ENCODE assay signal across 13 cellular contexts in genomic region chr13:98397221-98397620, GRCh38.
DNase-seq lines count a peak whose midpoint lies in the region; ATAC-seq and TF ChIP-seq lines count a peak whose summit lies in the region.
"Had no signal": no experiment of that assay in that cellular context is flagged by ENCODE, and none has a peak within 500 bp of the region (broad histone marks: within the 10 kb centered on the region; RNA-seq: fewer than 3 reads in every experiment).

No MANE protein-coding gene starts in this region.

- no peaks in the 10 kb centered on the region for H3K36me3 ChIP-seq in parathyroid adenoma (ENCODE audit: control insufficient read depth, insufficient read depth, low read length)

- TF ChIP-seq CTCF in fibroblast of pulmonary artery (IDR thresholded peaks at IDR 0.05; ENCODE audit: low read length, missing control alignments), result peak; percentile 30
- TF ChIP-seq CTCF in parathyroid adenoma (IDR thresholded peaks at IDR 0.05), result peak; percentile 43

- H3K9me3 ChIP-seq in parathyroid adenoma (ENCODE audit: control insufficient read depth, low read length), result no peaks in the 10 kb centered on the region
- H3K9me3 ChIP-seq: spleen had no signal

- no peaks in the 10 kb centered on the region for H3K79me2 ChIP-seq in parathyroid adenoma

- ATAC-seq in SK-N-SH treated with all-trans-retinoic acid at 6 μM for 48 hours, result peak; percentile 56

- H3K9ac ChIP-seq in parathyroid adenoma, result no peak overlapping the region

- H3K27ac ChIP-seq in parathyroid adenoma, result no peak overlapping the region

- no peaks in the 10 kb centered on the region for H3K4me1 ChIP-seq in parathyroid adenoma
- H3K4me1 ChIP-seq: spleen had no signal

- no peak overlapping the region for H2AFZ ChIP-seq in parathyroid adenoma

- H3K27me3 ChIP-seq in parathyroid adenoma (ENCODE audit: control insufficient read depth, insufficient read depth, low read length), result no peaks in the 10 kb centered on the region
- H3K27me3 ChIP-seq: spleen had no signal

- H3K4me2 ChIP-seq in parathyroid adenoma (ENCODE audit: low read length), result no peak overlapping the region

- in situ Hi-C loops in G401 (cut with HindIII; ENCODE audit: low sequenced_read_pairs), result no loop called here

- H3K4me3 ChIP-seq in fibroblast of pulmonary artery (replicated peaks; ENCODE audit: low read depth, low read length), result no peak overlapping the region
- no peak overlapping the region for H3K4me3 ChIP-seq in parathyroid adenoma (ENCODE audit: low read depth, low read length)
- H3K4me3 ChIP-seq: spleen had no signal

- DNase-seq in DMS79 treated with DMSO at 0.1 percent for 48 hours (lab: John Stamatoyannopoulos, UW) (peak; percentile 90), fibroblast of pulmonary artery (ENCODE audit: low read depth) (peak; percentile 30), cerebellar nuclear complex (lab: John Stamatoyannopoulos, UW) (no peak), G401 (ENCODE audit: low spot score) (no peak), germinal center (ENCODE audit: low spot score) (no peak), superior temporal gyrus (ENCODE audit: extremely low spot score) (no peak)
- DNase-seq: activated CD4-positive, alpha-beta T cell treated with anti-CD3 and anti-CD28 coated beads, Interleukin-2, amount 50 U/mL, for 1 hour; activated effector memory CD4-positive, alpha-beta T cell treated with anti-CD3 and anti-CD28 coated beads, Interleukin-2, amount 50 U/mL, for 16 hours; NCI-H446 treated with DMSO at 0.1 percent for 48 hours; spleen; SW 1271 had no signal

TF ChIP-seq in SK-N-SH treated with all-trans-retinoic acid at 6 μM for 48 hours, 23 proteins besides CTCF, POLR2A, EP300 and RAD21:
- no peak for TF ChIP-seq SNAI2 (CRISPR knock-in tag; IDR thresholded peaks at IDR 0.05)
- TF ChIP-seq GLIS3 (CRISPR knock-in tag; IDR thresholded peaks at IDR 0.05), result no peak
- TF ChIP-seq TOX (CRISPR knock-in tag; IDR thresholded peaks at IDR 0.05; ENCODE audit: borderline replicate concordance), result no peak
- no peak for TF ChIP-seq ZC3H10 (CRISPR knock-in tag; IDR thresholded peaks at IDR 0.05)
- TF ChIP-seq ZNF8 (CRISPR knock-in tag; IDR thresholded peaks at IDR 0.05), result no peak
- TF ChIP-seq, protein P1, sequence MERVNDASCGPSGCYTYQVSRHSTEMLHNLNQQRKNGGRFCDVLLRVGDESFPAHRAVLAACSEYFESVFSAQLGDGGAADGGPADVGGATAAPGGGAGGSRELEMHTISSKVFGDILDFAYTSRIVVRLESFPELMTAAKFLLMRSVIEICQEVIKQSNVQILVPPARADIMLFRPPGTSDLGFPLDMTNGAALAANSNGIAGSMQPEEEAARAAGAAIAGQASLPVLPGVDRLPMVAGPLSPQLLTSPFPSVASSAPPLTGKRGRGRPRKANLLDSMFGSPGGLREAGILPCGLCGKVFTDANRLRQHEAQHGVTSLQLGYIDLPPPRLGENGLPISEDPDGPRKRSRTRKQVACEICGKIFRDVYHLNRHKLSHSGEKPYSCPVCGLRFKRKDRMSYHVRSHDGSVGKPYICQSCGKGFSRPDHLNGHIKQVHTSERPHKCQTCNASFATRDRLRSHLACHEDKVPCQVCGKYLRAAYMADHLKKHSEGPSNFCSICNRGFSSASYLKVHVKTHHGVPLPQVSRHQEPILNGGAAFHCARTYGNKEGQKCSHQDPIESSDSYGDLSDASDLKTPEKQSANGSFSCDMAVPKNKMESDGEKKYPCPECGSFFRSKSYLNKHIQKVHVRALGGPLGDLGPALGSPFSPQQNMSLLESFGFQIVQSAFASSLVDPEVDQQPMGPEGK (CRISPR knock-in tag; IDR thresholded peaks at IDR 0.05; ENCODE audit: borderline replicate concordance), result no peak
- TF ChIP-seq ESRRG (CRISPR knock-in tag; IDR thresholded peaks at IDR 0.05), result no peak
- TF ChIP-seq CSDC2 (CRISPR knock-in tag; IDR thresholded peaks at IDR 0.05), result no peak
- TF ChIP-seq, protein P2, sequence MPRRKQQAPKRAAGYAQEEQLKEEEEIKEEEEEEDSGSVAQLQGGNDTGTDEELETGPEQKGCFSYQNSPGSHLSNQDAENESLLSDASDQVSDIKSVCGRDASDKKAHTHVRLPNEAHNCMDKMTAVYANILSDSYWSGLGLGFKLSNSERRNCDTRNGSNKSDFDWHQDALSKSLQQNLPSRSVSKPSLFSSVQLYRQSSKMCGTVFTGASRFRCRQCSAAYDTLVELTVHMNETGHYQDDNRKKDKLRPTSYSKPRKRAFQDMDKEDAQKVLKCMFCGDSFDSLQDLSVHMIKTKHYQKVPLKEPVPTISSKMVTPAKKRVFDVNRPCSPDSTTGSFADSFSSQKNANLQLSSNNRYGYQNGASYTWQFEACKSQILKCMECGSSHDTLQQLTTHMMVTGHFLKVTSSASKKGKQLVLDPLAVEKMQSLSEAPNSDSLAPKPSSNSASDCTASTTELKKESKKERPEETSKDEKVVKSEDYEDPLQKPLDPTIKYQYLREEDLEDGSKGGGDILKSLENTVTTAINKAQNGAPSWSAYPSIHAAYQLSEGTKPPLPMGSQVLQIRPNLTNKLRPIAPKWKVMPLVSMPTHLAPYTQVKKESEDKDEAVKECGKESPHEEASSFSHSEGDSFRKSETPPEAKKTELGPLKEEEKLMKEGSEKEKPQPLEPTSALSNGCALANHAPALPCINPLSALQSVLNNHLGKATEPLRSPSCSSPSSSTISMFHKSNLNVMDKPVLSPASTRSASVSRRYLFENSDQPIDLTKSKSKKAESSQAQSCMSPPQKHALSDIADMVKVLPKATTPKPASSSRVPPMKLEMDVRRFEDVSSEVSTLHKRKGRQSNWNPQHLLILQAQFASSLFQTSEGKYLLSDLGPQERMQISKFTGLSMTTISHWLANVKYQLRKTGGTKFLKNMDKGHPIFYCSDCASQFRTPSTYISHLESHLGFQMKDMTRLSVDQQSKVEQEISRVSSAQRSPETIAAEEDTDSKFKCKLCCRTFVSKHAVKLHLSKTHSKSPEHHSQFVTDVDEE (CRISPR knock-in tag; IDR thresholded peaks at IDR 0.05), result no peak
- no peak for TF ChIP-seq ZFP3 (CRISPR knock-in tag; IDR thresholded peaks at IDR 0.05)
TF ChIP-seq in SK-N-SH treated with all-trans-retinoic acid at 6 μM for 48 hours: peak in this region for 0.

Comparison
In these comparisons a context has a peak if more than half of its experiments do, and no peak if none do; other contexts are left out.
1. DNase-seq: peak in DMS79 treated with DMSO at 0.1 percent for 48 hours (single experiment) and fibroblast of pulmonary artery (single experiment); none in cerebellar nuclear complex (0 of 2), G401 (single experiment), germinal center (single experiment) and superior temporal gyrus (single experiment).